1 cellular context compared by ENCODE assay signal in the genomic region with DNA sequence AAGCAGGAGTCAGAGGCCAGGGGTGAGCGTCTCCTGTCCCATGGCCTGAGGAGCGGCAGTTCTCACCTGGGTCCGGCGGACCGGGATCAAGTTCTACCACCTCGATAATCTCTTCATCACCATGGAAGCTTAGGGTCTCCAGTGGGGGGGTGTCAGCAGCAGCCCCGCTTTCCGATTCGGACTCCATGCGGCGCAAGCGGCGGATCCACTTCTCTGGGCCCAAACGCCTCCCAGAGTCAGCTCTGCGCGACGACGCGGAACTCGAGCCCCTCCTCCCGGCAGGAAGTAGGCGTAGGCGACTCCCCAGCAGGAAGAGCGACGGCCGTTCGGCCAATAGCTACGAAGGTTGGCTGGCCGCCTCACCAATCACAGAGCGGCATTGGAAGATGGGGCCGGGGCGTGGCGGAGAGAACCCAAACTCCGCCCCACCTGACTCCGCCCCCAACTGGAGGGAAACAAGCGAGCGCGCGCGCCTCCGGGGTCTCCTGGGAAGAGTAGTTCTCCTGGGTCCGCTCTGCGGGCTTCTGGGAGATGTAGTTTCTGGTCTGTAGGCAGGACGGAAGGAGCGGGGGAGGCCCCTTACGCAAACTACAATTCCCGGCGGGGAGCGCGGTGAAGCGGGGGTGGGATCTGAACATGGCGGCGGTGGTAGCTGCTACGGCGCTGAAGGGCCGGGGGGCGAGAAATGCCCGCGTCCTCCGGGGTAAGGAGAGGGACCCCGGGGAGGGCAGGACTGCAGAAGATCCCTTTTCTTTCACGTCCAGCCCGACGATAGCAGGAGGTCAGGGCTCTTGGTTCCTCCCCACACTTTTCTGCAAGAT.
TF ChIP-seq lines count a peak whose summit lies in the region.

A gene with protein sequence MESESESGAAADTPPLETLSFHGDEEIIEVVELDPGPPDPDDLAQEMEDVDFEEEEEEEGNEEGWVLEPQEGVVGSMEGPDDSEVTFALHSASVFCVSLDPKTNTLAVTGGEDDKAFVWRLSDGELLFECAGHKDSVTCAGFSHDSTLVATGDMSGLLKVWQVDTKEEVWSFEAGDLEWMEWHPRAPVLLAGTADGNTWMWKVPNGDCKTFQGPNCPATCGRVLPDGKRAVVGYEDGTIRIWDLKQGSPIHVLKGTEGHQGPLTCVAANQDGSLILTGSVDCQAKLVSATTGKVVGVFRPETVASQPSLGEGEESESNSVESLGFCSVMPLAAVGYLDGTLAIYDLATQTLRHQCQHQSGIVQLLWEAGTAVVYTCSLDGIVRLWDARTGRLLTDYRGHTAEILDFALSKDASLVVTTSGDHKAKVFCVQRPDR (minus strand): TSS at position 238 of the 821 bp plus-strand sequence. CDS start 51 bp downstream, at position 187.
A gene with protein sequence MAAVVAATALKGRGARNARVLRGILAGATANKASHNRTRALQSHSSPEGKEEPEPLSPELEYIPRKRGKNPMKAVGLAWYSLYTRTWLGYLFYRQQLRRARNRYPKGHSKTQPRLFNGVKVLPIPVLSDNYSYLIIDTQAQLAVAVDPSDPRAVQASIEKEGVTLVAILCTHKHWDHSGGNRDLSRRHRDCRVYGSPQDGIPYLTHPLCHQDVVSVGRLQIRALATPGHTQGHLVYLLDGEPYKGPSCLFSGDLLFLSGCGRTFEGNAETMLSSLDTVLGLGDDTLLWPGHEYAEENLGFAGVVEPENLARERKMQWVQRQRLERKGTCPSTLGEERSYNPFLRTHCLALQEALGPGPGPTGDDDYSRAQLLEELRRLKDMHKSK (plus strand): TSS at position 620 of the 821 bp plus-strand sequence. CDS start 17 bp downstream, at position 637.

TF ChIP-seq in HepG2, 621 proteins besides CTCF, POLR2A, EP300 and RAD21 (continued from another document and continues in another):
- TF ChIP-seq, protein P1, sequence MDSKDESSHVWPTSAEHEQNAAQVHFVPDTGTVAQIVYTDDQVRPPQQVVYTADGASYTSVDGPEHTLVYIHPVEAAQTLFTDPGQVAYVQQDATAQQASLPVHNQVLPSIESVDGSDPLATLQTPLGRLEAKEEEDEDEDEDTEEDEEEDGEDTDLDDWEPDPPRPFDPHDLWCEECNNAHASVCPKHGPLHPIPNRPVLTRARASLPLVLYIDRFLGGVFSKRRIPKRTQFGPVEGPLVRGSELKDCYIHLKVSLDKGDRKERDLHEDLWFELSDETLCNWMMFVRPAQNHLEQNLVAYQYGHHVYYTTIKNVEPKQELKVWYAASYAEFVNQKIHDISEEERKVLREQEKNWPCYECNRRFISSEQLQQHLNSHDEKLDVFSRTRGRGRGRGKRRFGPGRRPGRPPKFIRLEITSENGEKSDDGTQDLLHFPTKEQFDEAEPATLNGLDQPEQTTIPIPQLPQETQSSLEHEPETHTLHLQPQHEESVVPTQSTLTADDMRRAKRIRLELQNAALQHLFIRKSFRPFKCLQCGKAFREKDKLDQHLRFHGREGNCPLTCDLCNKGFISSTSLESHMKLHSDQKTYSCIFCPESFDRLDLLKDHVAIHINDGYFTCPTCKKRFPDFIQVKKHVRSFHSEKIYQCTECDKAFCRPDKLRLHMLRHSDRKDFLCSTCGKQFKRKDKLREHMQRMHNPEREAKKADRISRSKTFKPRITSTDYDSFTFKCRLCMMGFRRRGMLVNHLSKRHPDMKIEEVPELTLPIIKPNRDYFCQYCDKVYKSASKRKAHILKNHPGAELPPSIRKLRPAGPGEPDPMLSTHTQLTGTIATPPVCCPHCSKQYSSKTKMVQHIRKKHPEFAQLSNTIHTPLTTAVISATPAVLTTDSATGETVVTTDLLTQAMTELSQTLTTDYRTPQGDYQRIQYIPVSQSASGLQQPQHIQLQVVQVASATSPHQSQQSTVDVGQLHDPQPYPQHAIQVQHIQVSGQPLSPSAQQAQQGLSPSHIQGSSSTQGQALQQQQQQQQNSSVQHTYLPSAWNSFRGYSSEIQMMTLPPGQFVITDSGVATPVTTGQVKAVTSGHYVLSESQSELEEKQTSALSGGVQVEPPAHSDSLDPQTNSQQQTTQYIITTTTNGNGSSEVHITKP (CRISPR knock-in tag; IDR thresholded peaks at IDR 0.05; ENCODE audit: low read depth), result peak; percentile 73; the same call in 1 of the 2 replicates
- peak; percentile 64 for TF ChIP-seq CBX1 (IDR thresholded peaks at IDR 0.05; ENCODE audit: low read depth)
- peak; percentile 85 for TF ChIP-seq ZNF776 (CRISPR knock-in tag; IDR thresholded peaks at IDR 0.05)
- TF ChIP-seq ZNF615 (CRISPR knock-in tag; IDR thresholded peaks at IDR 0.05; ENCODE audit: borderline replicate concordance), result no peak
- TF ChIP-seq, protein P2, sequence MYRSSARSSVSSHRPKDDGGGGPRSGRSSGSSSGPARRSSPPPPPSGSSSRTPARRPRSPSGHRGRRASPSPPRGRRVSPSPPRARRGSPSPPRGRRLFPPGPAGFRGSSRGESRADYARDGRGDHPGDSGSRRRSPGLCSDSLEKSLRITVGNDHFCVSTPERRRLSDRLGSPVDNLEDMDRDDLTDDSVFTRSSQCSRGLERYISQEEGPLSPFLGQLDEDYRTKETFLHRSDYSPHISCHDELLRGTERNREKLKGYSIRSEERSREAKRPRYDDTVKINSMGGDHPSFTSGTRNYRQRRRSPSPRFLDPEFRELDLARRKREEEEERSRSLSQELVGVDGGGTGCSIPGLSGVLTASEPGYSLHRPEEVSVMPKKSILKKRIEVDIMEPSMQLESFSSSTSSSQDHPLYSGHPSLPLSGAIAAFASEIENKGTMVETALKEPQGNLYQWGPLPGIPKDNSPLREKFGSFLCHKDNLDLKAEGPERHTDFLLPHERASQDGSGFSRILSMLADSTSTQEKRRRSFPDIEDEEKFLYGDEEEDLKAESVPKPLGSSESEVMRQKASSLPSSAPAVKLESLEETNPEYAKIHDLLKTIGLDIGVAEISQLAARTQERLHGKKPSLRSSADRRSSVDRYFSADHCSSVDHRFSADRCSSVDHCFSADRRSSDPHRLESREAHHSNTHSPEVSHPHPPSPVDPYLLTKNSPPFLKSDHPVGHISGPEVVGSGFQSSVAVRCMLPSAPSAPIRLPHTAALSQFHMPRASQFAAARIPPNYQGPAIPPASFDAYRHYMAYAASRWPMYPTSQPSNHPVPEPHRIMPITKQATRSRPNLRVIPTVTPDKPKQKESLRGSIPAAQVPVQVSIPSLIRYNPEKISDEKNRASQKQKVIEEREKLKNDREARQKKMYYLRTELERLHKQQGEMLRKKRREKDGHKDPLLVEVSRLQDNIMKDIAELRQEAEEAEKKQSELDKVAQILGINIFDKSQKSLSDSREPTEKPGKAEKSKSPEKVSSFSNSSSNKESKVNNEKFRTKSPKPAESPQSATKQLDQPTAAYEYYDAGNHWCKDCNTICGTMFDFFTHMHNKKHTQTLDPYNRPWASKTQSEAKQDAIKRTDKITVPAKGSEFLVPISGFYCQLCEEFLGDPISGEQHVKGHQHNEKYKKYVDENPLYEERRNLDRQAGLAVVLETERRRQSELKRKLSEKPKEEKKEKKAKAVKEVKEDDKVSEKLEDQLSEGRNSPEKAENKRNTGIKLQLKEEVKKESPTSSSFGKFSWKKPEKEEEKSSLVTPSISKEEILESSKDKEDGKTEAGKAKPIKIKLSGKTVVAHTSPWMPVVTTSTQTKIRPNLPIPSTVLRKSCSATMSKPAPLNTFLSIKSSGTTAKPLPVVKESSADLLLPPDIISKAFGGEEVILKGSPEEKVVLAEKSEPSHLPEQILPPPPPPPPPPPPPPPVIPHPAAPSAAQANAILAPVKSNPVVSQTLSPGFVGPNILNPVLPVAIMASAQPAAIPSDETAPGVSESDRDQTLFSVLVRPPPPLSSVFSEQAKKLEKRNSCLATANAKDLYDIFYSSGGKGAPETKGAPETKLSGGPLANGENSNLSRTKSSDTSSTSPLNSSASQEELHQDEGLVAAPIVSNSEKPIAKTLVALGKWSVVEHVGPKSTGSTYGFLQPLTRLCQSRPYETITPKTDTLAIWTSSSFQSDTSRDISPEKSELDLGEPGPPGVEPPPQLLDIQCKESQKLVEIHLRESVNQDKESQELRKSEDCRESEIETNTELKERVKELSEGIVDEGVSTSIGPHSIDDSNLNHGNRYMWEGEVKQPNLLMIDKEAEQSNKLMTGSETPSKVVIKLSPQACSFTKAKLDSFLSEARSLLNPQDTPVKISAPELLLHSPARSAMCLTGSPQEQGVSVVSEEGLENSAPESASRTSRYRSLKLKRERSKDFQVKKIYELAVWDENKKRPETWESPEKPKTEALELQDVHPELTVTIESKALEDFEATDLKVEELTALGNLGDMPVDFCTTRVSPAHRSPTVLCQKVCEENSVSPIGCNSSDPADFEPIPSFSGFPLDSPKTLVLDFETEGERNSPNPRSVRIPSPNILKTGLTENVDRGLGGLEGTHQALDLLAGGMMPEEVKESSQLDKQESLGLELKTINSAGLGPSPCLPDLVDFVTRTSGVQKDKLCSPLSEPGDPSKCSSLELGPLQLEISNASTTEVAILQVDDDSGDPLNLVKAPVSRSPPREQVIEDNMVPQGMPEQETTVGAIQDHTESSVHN (CRISPR knock-in tag; IDR thresholded peaks at IDR 0.05), result peak; percentile 63; the same call in 1 of the 2 replicates
- TF ChIP-seq REL (CRISPR knock-in tag; conservative IDR thresholded peaks at IDR 0.05), result no peak
- no peak for TF ChIP-seq ZNF766 (CRISPR knock-in tag; IDR thresholded peaks at IDR 0.05; ENCODE audit: borderline replicate concordance)
- TF ChIP-seq CREB1 (IDR thresholded peaks at IDR 0.05), result peak; percentile 88
- TF ChIP-seq CREB1 (CRISPR knock-in tag; IDR thresholded peaks at IDR 0.05), result peak; percentile 90
- TF ChIP-seq KLF12 (CRISPR knock-in tag; IDR thresholded peaks at IDR 0.05; ENCODE audit: borderline replicate concordance), result peak; percentile 44; the same call in 1 of the 2 replicates
- TF ChIP-seq, protein P3, sequence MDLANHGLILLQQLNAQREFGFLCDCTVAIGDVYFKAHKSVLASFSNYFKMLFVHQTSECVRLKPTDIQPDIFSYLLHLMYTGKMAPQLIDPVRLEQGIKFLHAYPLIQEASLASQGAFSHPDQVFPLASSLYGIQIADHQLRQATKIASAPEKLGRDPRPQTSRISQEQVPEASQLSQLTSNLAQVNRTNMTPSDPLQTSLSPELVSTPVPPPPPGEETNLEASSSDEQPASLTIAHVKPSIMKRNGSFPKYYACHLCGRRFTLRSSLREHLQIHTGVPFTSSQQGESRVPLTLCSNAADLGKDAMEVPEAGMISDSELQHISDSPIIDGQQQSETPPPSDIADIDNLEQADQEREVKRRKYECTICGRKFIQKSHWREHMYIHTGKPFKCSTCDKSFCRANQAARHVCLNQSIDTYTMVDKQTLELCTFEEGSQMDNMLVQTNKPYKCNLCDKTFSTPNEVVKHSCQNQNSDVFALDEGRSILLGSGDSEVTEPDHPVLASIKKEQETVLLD (CRISPR knock-in tag; IDR thresholded peaks at IDR 0.05; ENCODE audit: low read depth), result no peak
- TF ChIP-seq MED8 (CRISPR knock-in tag; IDR thresholded peaks at IDR 0.05; ENCODE audit: insufficient replicate concordance), result peak; percentile 34
- TF ChIP-seq ZNF841 (CRISPR knock-in tag; IDR thresholded peaks at IDR 0.05; ENCODE audit: borderline replicate concordance), result no peak
- TF ChIP-seq, protein P4, sequence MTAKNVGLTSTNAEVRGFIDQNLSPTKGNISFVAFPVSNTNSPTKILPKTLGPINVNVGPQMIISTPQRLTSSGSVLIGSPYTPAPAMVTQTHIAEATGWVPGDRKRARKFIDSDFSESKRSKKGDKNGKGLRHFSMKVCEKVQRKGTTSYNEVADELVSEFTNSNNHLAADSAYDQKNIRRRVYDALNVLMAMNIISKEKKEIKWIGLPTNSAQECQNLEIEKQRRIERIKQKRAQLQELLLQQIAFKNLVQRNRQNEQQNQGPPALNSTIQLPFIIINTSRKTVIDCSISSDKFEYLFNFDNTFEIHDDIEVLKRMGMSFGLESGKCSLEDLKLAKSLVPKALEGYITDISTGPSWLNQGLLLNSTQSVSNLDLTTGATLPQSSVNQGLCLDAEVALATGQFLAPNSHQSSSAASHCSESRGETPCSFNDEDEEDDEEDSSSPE (CRISPR knock-in tag; IDR thresholded peaks at IDR 0.05), result peak; percentile 95
- no peak for TF ChIP-seq NPAS2 (CRISPR knock-in tag; IDR thresholded peaks at IDR 0.05; ENCODE audit: borderline replicate concordance)
- TF ChIP-seq CENPX (CRISPR knock-in tag; IDR thresholded peaks at IDR 0.05), result no peak
- no peak for TF ChIP-seq GATAD2A (CRISPR knock-in tag; IDR thresholded peaks at IDR 0.05)
- TF ChIP-seq, protein P5, sequence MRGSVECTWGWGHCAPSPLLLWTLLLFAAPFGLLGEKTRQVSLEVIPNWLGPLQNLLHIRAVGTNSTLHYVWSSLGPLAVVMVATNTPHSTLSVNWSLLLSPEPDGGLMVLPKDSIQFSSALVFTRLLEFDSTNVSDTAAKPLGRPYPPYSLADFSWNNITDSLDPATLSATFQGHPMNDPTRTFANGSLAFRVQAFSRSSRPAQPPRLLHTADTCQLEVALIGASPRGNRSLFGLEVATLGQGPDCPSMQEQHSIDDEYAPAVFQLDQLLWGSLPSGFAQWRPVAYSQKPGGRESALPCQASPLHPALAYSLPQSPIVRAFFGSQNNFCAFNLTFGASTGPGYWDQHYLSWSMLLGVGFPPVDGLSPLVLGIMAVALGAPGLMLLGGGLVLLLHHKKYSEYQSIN (CRISPR knock-in tag; IDR thresholded peaks at IDR 0.05; ENCODE audit: borderline replicate concordance), result no peak
- no peak for TF ChIP-seq BHLHE40 (IDR thresholded peaks at IDR 0.05; ENCODE audit: low read length)
- TF ChIP-seq POLR2AphosphoS5 (IDR thresholded peaks at IDR 0.05; ENCODE audit: low read depth, low read length), result peak; percentile 91
- TF ChIP-seq, protein P6, sequence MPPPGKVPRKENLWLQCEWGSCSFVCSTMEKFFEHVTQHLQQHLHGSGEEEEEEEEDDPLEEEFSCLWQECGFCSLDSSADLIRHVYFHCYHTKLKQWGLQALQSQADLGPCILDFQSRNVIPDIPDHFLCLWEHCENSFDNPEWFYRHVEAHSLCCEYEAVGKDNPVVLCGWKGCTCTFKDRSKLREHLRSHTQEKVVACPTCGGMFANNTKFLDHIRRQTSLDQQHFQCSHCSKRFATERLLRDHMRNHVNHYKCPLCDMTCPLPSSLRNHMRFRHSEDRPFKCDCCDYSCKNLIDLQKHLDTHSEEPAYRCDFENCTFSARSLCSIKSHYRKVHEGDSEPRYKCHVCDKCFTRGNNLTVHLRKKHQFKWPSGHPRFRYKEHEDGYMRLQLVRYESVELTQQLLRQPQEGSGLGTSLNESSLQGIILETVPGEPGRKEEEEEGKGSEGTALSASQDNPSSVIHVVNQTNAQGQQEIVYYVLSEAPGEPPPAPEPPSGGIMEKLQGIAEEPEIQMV (CRISPR knock-in tag; IDR thresholded peaks at IDR 0.05; ENCODE audit: low read depth), result peak; percentile 100
- TF ChIP-seq ZBTB3 (CRISPR knock-in tag; IDR thresholded peaks at IDR 0.05; ENCODE audit: borderline replicate concordance, low read depth), result 0 out of 2 replicates have a peak, but pooled peaks have one; percentile 56
- peak; percentile 11; the same call in 1 of the 2 replicates for TF ChIP-seq GFI1 (CRISPR knock-in tag; IDR thresholded peaks at IDR 0.05; ENCODE audit: borderline replicate concordance)
- no peak for TF ChIP-seq ZNF75D (CRISPR knock-in tag; IDR thresholded peaks at IDR 0.05; ENCODE audit: borderline replicate concordance)
- no peak for TF ChIP-seq ZNF441 (CRISPR knock-in tag; IDR thresholded peaks at IDR 0.05; ENCODE audit: borderline replicate concordance)
- TF ChIP-seq PHF20 (CRISPR knock-in tag; IDR thresholded peaks at IDR 0.05), result peak; percentile 54
- TF ChIP-seq NCOR1 (IDR thresholded peaks at IDR 0.05; ENCODE audit: borderline replicate concordance, low read length), result no peak
- TF ChIP-seq, protein P7, sequence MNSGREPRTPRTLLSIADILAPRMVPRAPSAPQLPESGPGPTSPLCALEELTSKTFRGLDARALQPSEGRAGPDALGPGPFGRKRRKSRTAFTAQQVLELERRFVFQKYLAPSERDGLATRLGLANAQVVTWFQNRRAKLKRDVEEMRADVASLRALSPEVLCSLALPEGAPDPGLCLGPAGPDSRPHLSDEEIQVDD (CRISPR knock-in tag; IDR thresholded peaks at IDR 0.05; ENCODE audit: borderline replicate concordance), result no peak
- TF ChIP-seq HNRNPH1 (optimal IDR thresholded peaks at IDR 0.05; ENCODE audit: low read depth, low read length), result no peak
- no peak for TF ChIP-seq LCORL (IDR thresholded peaks at IDR 0.05)
- peak; percentile 14; the same call in 1 of the 2 replicates for TF ChIP-seq LCORL (CRISPR knock-in tag; IDR thresholded peaks at IDR 0.05)
- no peak for TF ChIP-seq ZFYVE20 (CRISPR knock-in tag; IDR thresholded peaks at IDR 0.05; ENCODE audit: borderline replicate concordance, low read depth)
- no peak for TF ChIP-seq ZKSCAN1 (IDR thresholded peaks at IDR 0.05; ENCODE audit: low read length)
